Comparison of ENCODE assay signal across 9 cellular contexts in genomic region chr3:29695201-29695904, GRCh38.
DNase-seq lines count a peak whose midpoint lies in the region; ATAC-seq and TF ChIP-seq lines count a peak whose summit lies in the region.
"Had no signal": no experiment of that assay in that cellular context is flagged by ENCODE, and none has a peak within 500 bp of the region (broad histone marks: within the 10 kb centered on the region; RNA-seq: fewer than 3 reads in every experiment).

No MANE protein-coding gene starts in this region.

- no peaks in the 10 kb centered on the region for H3K36me3 ChIP-seq in SK-N-MC (ENCODE audit: insufficient read depth, low read length)

- peaks cover 6% of the 10 kb centered on the region for H3K36me3 Mint-ChIP-seq in Calu3 (ENCODE audit: insufficient read depth, unreplicated experiment)
- H3K36me3 Mint-ChIP-seq in progenitor cell of endocrine pancreas (ENCODE audit: insufficient read depth), result peaks cover 2% of the 10 kb centered on the region
- H3K36me3 Mint-ChIP-seq: activated naive CD8-positive, alpha-beta T cell treated with anti-CD3 and anti-CD28 coated beads, Interleukin-2, amount 10 ng/mL, durations not matched to agents 7 days and 5 days had no signal

- H3K4me1 Mint-ChIP-seq in Calu3 (ENCODE audit: low read depth, unreplicated experiment) (peaks cover 16% of the 10 kb centered on the region), progenitor cell of endocrine pancreas (ENCODE audit: low read depth) (peaks cover 26% of the 10 kb centered on the region)
- H3K4me1 Mint-ChIP-seq: activated naive CD8-positive, alpha-beta T cell treated with anti-CD3 and anti-CD28 coated beads, Interleukin-2, amount 10 ng/mL, durations not matched to agents 7 days and 5 days had no signal

- no peaks in the 10 kb centered on the region for H3K9me3 ChIP-seq in SK-N-MC (ENCODE audit: low read depth, low read length)

- H3K27ac Mint-ChIP-seq in Calu3 (ENCODE audit: unreplicated experiment) (peak overlapping the region; percentile 92), progenitor cell of endocrine pancreas (peak overlapping the region; percentile 16)
- H3K27ac Mint-ChIP-seq: activated naive CD8-positive, alpha-beta T cell treated with anti-CD3 and anti-CD28 coated beads, Interleukin-2, amount 10 ng/mL, durations not matched to agents 7 days and 5 days had no signal

- H3K27me3 Mint-ChIP-seq in Calu3 (ENCODE audit: unreplicated experiment) (no peaks in the 10 kb centered on the region), progenitor cell of endocrine pancreas (no peaks in the 10 kb centered on the region)

- no peak for ATAC-seq in HG03135 (IDR thresholded peaks at IDR 0.05; ENCODE audit: unreplicated experiment)

- H3K4me3 Mint-ChIP-seq in Calu3 (ENCODE audit: low read depth, unreplicated experiment), result no peak overlapping the region
- no peak overlapping the region for H3K4me3 Mint-ChIP-seq in progenitor cell of endocrine pancreas (ENCODE audit: low read depth)
- H3K4me3 Mint-ChIP-seq: activated naive CD8-positive, alpha-beta T cell treated with anti-CD3 and anti-CD28 coated beads, Interleukin-2, amount 10 ng/mL, durations not matched to agents 7 days and 5 days had no signal

- no peak overlapping the region for H3K9ac ChIP-seq in SK-N-MC (ENCODE audit: insufficient read length)

- DNase-seq in Calu3 (no peak), SK-N-MC (ENCODE audit: low read depth, low spot score) (no peak), fibroblast of villous mesenchyme (ENCODE audit: low read depth) (peak; percentile 97), progenitor cell of endocrine pancreas (ENCODE audit: low spot score, unreplicated experiment) (no peak), UCSD-AML1 (lab: John Stamatoyannopoulos, UW; ENCODE audit: unreplicated experiment) (no peak), NCI-H187 (lab: John Stamatoyannopoulos, UW) (no peak)
- no peak for DNase-seq in central memory CD4-positive, alpha-beta T cell
- DNase-seq: activated naive CD8-positive, alpha-beta T cell treated with anti-CD3 and anti-CD28 coated beads, Interleukin-2, amount 10 ng/mL, durations not matched to agents 7 days and 5 days had no signal

- TF ChIP-seq CTCF in Calu3 (IDR thresholded peaks at IDR 0.05; ENCODE audit: unreplicated experiment), result no peak
- TF ChIP-seq CTCF in fibroblast of villous mesenchyme (IDR thresholded peaks at IDR 0.05; ENCODE audit: insufficient read depth, low read depth, low read length), result no peak
- no peak for TF ChIP-seq CTCF in progenitor cell of endocrine pancreas (IDR thresholded peaks at IDR 0.05; ENCODE audit: unreplicated experiment)

- no TSS peak for BruUV-seq in Calu3 (replicated peaks; lab: Mats Ljungman, UMichigan)

- peak overlapping the region; percentile 92 for H3K27ac ChIP-seq in SK-N-MC

- H3K9me3 Mint-ChIP-seq in Calu3 (ENCODE audit: low read depth, unreplicated experiment) (peaks cover under 1% of the 10 kb centered on the region), progenitor cell of endocrine pancreas (ENCODE audit: low read depth) (peaks cover 6% of the 10 kb centered on the region)
- H3K9me3 Mint-ChIP-seq: activated naive CD8-positive, alpha-beta T cell treated with anti-CD3 and anti-CD28 coated beads, Interleukin-2, amount 10 ng/mL, durations not matched to agents 7 days and 5 days had no signal

- H3K4me3 ChIP-seq in SK-N-MC (peak overlapping the region; percentile 20), fibroblast of villous mesenchyme (ENCODE audit: low read depth, low read length) (no peak overlapping the region)

- intact Hi-C loops in Calu3 (cut with micrococcal nuclease; ENCODE audit: unreplicated experiment), result no loop called here

- CTCF ChIA-PET in Calu3 (lab: Charles Lee), result interaction anchor here (0.5 to 0.8 kb wide), 2 partner anchors 16 to 1031 kb away, joined by 3 to 7 read pairs; no protein-coding TSS in a partner anchor
